Comparison of ENCODE assay signal across 26 cellular contexts in the genomic region with DNA sequence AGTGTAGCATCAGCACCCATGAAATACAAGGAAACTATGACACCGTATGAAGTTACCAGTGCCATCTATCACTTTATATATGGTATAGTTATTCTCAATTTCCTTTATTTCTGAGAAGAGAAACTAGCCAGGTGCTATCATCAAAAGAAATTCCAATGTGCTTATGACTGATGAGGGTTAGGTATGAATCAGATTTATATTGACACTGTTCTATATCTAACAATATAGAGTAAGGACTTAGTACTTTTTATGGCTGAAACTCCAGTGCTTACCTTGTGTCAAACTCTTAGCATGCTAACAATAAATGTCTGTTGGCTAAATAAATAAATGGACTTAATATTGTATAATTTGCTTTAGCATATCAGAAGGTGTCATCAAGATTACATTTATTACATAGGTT. TPM values are rescaled to one million over a fixed set of nuclear protein-coding genes. Genes with fewer than 3 reads are reported as not detected.
DNase-seq lines count a peak whose midpoint lies in the region; ATAC-seq, FAIRE-seq and TF ChIP-seq lines count a peak whose summit lies in the region.
"Had no signal": no experiment of that assay in that cellular context is flagged by ENCODE, and none has a peak within 500 bp of the region (broad histone marks: within the 10 kb centered on the region; RNA-seq: fewer than 3 reads in every experiment).

No MANE protein-coding gene starts in this region.

- H3K4me1 Mint-ChIP-seq in activated CD8-positive, alpha-beta T cell treated with anti-CD3 and anti-CD28 coated beads for 36 hours (ENCODE audit: low read depth): peaks cover 29% of the 10 kb centered on the region
- H3K4me1 Mint-ChIP-seq in activated CD8-positive, alpha-beta T cell treated with anti-CD3 and anti-CD28 coated beads, Interleukin-2, amount 10 ng/mL, durations not matched to agents 7 days and 5 days (ENCODE audit: low read depth): peaks cover 21% of the 10 kb centered on the region
- H3K4me1 Mint-ChIP-seq in activated CD8-positive, alpha-beta memory T cell treated with anti-CD3 and anti-CD28 coated beads, Interleukin-2, amount 10 ng/mL, durations not matched to agents 7 days and 5 days: peaks cover 26% of the 10 kb centered on the region

- H4K20me1 ChIP-seq in PC-3 (ENCODE audit: low read length): no peaks in the 10 kb centered on the region
- H4K20me1 ChIP-seq: BLaER1 treated with 17β-estradiol and CSF1 and Interleukin-3, amounts not matched to agents 10 nM and 100 nM had no signal

- POLR2A ChIA-PET in activated CD8-positive, alpha-beta T cell treated with anti-CD3 and anti-CD28 coated beads for 36 hours (lab: Charles Lee): no interaction called here
- POLR2A ChIA-PET in activated CD8-positive, alpha-beta T cell treated with anti-CD3 and anti-CD28 coated beads, Interleukin-2, amount 10 ng/mL, durations not matched to agents 7 days and 5 days (lab: Charles Lee): no interaction called here
- POLR2A ChIA-PET in PC-3 (lab: Charles Lee; ENCODE audit: unreplicated experiment): no interaction called here

- no peaks in the 10 kb centered on the region for H3K9me2 ChIP-seq in PC-3 (replicated peaks; ENCODE audit: low read length)

- H3K4me3 Mint-ChIP-seq in activated CD8-positive, alpha-beta T cell treated with anti-CD3 and anti-CD28 coated beads for 36 hours: no peak overlapping the region
- H3K4me3 Mint-ChIP-seq in activated CD8-positive, alpha-beta T cell treated with anti-CD3 and anti-CD28 coated beads, Interleukin-2, amount 10 ng/mL, durations not matched to agents 7 days and 5 days: no peak overlapping the region
- H3K4me3 Mint-ChIP-seq in activated CD8-positive, alpha-beta memory T cell treated with anti-CD3 and anti-CD28 coated beads, Interleukin-2, amount 10 ng/mL, durations not matched to agents 7 days and 5 days: no peak overlapping the region
- H3K4me3 Mint-ChIP-seq: CD4-positive, alpha-beta T cell; CD8-positive, alpha-beta memory T cell; HFFc6 had no signal

- no peaks in the 10 kb centered on the region for H3F3A ChIP-seq in PC-3 (ENCODE audit: low read length, unreplicated experiment)

- no peak overlapping the region for H2AFZ ChIP-seq in PC-3 (ENCODE audit: low read length)

- peaks cover 12% of the 10 kb centered on the region for H3K79me2 ChIP-seq in PC-3 (ENCODE audit: low read length)

- H3K36me3 ChIP-seq in PC-3 (ENCODE audit: low read depth, low read length): peaks cover 3% of the 10 kb centered on the region; the same call in 1 of the 2 replicates
- H3K36me3 ChIP-seq: BE2C had no signal

- no peaks in the 10 kb centered on the region for H3K27me3 Mint-ChIP-seq in activated CD8-positive, alpha-beta T cell treated with anti-CD3 and anti-CD28 coated beads for 36 hours
- no peaks in the 10 kb centered on the region for H3K27me3 Mint-ChIP-seq in activated CD8-positive, alpha-beta T cell treated with anti-CD3 and anti-CD28 coated beads, Interleukin-2, amount 10 ng/mL, durations not matched to agents 7 days and 5 days (ENCODE audit: low read depth)
- no peaks in the 10 kb centered on the region for H3K27me3 Mint-ChIP-seq in activated CD8-positive, alpha-beta memory T cell treated with anti-CD3 and anti-CD28 coated beads, Interleukin-2, amount 10 ng/mL, durations not matched to agents 7 days and 5 days
- H3K27me3 Mint-ChIP-seq: CD4-positive, alpha-beta T cell; CD8-positive, alpha-beta memory T cell had no signal

- peak; percentile 66 for FAIRE-seq in D721Med (lab: Jason Lieb, UNC)
- FAIRE-seq: A549, GM12891, GM18507, H54 had no signal

- no peaks in the 10 kb centered on the region for H3K9me3 Mint-ChIP-seq in activated CD8-positive, alpha-beta T cell treated with anti-CD3 and anti-CD28 coated beads for 36 hours
- H3K9me3 Mint-ChIP-seq in activated CD8-positive, alpha-beta T cell treated with anti-CD3 and anti-CD28 coated beads, Interleukin-2, amount 10 ng/mL, durations not matched to agents 7 days and 5 days (ENCODE audit: insufficient read depth): no peaks in the 10 kb centered on the region
- no peaks in the 10 kb centered on the region for H3K9me3 Mint-ChIP-seq in activated CD8-positive, alpha-beta memory T cell treated with anti-CD3 and anti-CD28 coated beads, Interleukin-2, amount 10 ng/mL, durations not matched to agents 7 days and 5 days (ENCODE audit: low read depth)
- H3K9me3 Mint-ChIP-seq: CD14-positive monocyte; CD4-positive, alpha-beta T cell; CD8-positive, alpha-beta memory T cell; HFFc6 had no signal

- no peak overlapping the region for H3K27ac ChIP-seq in PC-3 (ENCODE audit: low read length)
- H3K27ac ChIP-seq: A549; BLaER1 treated with 17β-estradiol and CSF1 and Interleukin-3, amounts not matched to agents 10 nM and 100 nM had no signal

- no peak for DNase-seq in activated CD8-positive, alpha-beta T cell treated with anti-CD3 and anti-CD28 coated beads for 36 hours
- DNase-seq in activated CD8-positive, alpha-beta T cell treated with anti-CD3 and anti-CD28 coated beads, Interleukin-2, amount 10 ng/mL, durations not matched to agents 7 days and 5 days: no peak
- DNase-seq in D721Med (ENCODE audit: insufficient read length, low spot score): no peak
- peak; percentile 8 for DNase-seq in PC-3
- no peak for DNase-seq in left colon
- DNase-seq in activated CD8-positive, alpha-beta memory T cell treated with anti-CD3 and anti-CD28 coated beads, Interleukin-2, amount 10 ng/mL, durations not matched to agents 7 days and 5 days: no peak
- DNase-seq: 8988T; ACHN; AML-193; BE2C; CD4-positive, alpha-beta T cell; CD8-positive, alpha-beta memory T cell; DMS53; DMS79 treated with DMSO at 0.1 percent for 48 hours; GF-D8; GOT3; HFFc6 had no signal

- ATAC-seq in activated CD8-positive, alpha-beta T cell treated with anti-CD3 and anti-CD28 coated beads for 36 hours: peak; percentile 20
- ATAC-seq in activated CD8-positive, alpha-beta T cell treated with anti-CD3 and anti-CD28 coated beads, Interleukin-2, amount 10 ng/mL, durations not matched to agents 7 days and 5 days: no peak
- ATAC-seq in PC-3: peak; percentile 80
- ATAC-seq in left colon: peak; percentile 97
- no peak for ATAC-seq in activated CD8-positive, alpha-beta memory T cell treated with anti-CD3 and anti-CD28 coated beads, Interleukin-2, amount 10 ng/mL, durations not matched to agents 7 days and 5 days
- ATAC-seq in GM21447 (IDR thresholded peaks at IDR 0.05; ENCODE audit: unreplicated experiment): no peak
- no peak for ATAC-seq in HG02798 (IDR thresholded peaks at IDR 0.05; ENCODE audit: poor library complexity, unreplicated experiment)
- ATAC-seq: A549 had no signal

- no peak overlapping the region for H3K27ac Mint-ChIP-seq in activated CD8-positive, alpha-beta T cell treated with anti-CD3 and anti-CD28 coated beads for 36 hours
- H3K27ac Mint-ChIP-seq in activated CD8-positive, alpha-beta T cell treated with anti-CD3 and anti-CD28 coated beads, Interleukin-2, amount 10 ng/mL, durations not matched to agents 7 days and 5 days: no peak overlapping the region
- no peak overlapping the region for H3K27ac Mint-ChIP-seq in activated CD8-positive, alpha-beta memory T cell treated with anti-CD3 and anti-CD28 coated beads, Interleukin-2, amount 10 ng/mL, durations not matched to agents 7 days and 5 days
- H3K27ac Mint-ChIP-seq: CD4-positive, alpha-beta T cell; HFFc6 had no signal

- intact Hi-C loops in activated CD8-positive, alpha-beta T cell treated with anti-CD3 and anti-CD28 coated beads for 36 hours (cut with micrococcal nuclease): no loop called here
- intact Hi-C loops in PC-3 (cut with micrococcal nuclease) (no loop called here), left colon (cut with DNase I, micrococcal nuclease) (no loop called here)

- CTCF ChIA-PET in activated CD8-positive, alpha-beta T cell treated with anti-CD3 and anti-CD28 coated beads for 36 hours (lab: Charles Lee): interaction anchor here (1.4 kb wide), 1 partner anchor 17 kb away, joined by 4 read pairs; no protein-coding TSS in a partner anchor
- CTCF ChIA-PET in activated CD8-positive, alpha-beta T cell treated with anti-CD3 and anti-CD28 coated beads, Interleukin-2, amount 10 ng/mL, durations not matched to agents 7 days and 5 days (lab: Charles Lee): interaction anchor here (2.1 kb wide), 1 partner anchor 18 kb away, joined by 6 read pairs; no protein-coding TSS in a partner anchor
- CTCF ChIA-PET in PC-3 (lab: Charles Lee): no interaction called here
- CTCF ChIA-PET in activated CD8-positive, alpha-beta memory T cell treated with anti-CD3 and anti-CD28 coated beads, Interleukin-2, amount 10 ng/mL, durations not matched to agents 7 days and 5 days (lab: Charles Lee): interaction anchor here (0.6 to 0.9 kb wide), 2 partner anchors 277 to 1218 kb away, joined by 3 read pairs; no protein-coding TSS in a partner anchor

- BruUV-seq in PC-3 (replicated peaks; lab: Mats Ljungman, UMichigan): no TSS peak

- H3K4me3 ChIP-seq in PC-3 (ENCODE audit: low read length): no peak overlapping the region
- H3K4me3 ChIP-seq: A549; BLaER1 treated with 17β-estradiol and CSF1 and Interleukin-3, amounts not matched to agents 10 nM and 100 nM; HAP-1 had no signal

- H3K9ac ChIP-seq in PC-3 (ENCODE audit: low read length): no peak overlapping the region
- H3K9ac ChIP-seq: BLaER1 treated with 17β-estradiol and CSF1 and Interleukin-3, amounts not matched to agents 10 nM and 100 nM had no signal

- TF ChIP-seq CTCF in activated CD8-positive, alpha-beta T cell treated with anti-CD3 and anti-CD28 coated beads for 36 hours (IDR thresholded peaks at IDR 0.05): no peak
- TF ChIP-seq CTCF in D721Med (IDR thresholded peaks at IDR 0.05; ENCODE audit: insufficient read depth, missing control alignments): no peak
- no peak for TF ChIP-seq CTCF in PC-3 (conservative IDR thresholded peaks at IDR 0.05; ENCODE audit: low read depth, low read length)

- H3K4me1 ChIP-seq in PC-3 (ENCODE audit: insufficient read depth, low read length): no peaks in the 10 kb centered on the region; the same call in 1 of the 2 replicates
- H3K4me1 ChIP-seq: BE2C, HAP-1 had no signal

- H3K9me3 ChIP-seq in PC-3 (ENCODE audit: low read length): no peaks in the 10 kb centered on the region
- H3K9me3 ChIP-seq: A549; BE2C; BLaER1 treated with 17β-estradiol and CSF1 and Interleukin-3, amounts not matched to agents 10 nM and 100 nM; HAP-1 had no signal

- no peaks in the 10 kb centered on the region for H3K27me3 ChIP-seq in PC-3 (ENCODE audit: low read length)
- H3K27me3 ChIP-seq: BE2C; BLaER1 treated with 17β-estradiol and CSF1 and Interleukin-3, amounts not matched to agents 10 nM and 100 nM had no signal

- H3K36me3 Mint-ChIP-seq in activated CD8-positive, alpha-beta T cell treated with anti-CD3 and anti-CD28 coated beads for 36 hours (ENCODE audit: low read depth): peaks cover 30% of the 10 kb centered on the region
- peaks cover 41% of the 10 kb centered on the region for H3K36me3 Mint-ChIP-seq in activated CD8-positive, alpha-beta T cell treated with anti-CD3 and anti-CD28 coated beads, Interleukin-2, amount 10 ng/mL, durations not matched to agents 7 days and 5 days (ENCODE audit: low read depth)
- H3K36me3 Mint-ChIP-seq in activated CD8-positive, alpha-beta memory T cell treated with anti-CD3 and anti-CD28 coated beads, Interleukin-2, amount 10 ng/mL, durations not matched to agents 7 days and 5 days: peaks cover 32% of the 10 kb centered on the region

- no peak overlapping the region for H3K4me2 ChIP-seq in PC-3 (ENCODE audit: low read length)
- H3K4me2 ChIP-seq: A549; BLaER1 treated with 17β-estradiol and CSF1 and Interleukin-3, amounts not matched to agents 10 nM and 100 nM had no signal

RNA-seq across cellular contexts. Expression of a gene that starts 6.9 kb away (rescaled TPM):
- total RNA-seq in activated CD8-positive, alpha-beta T cell treated with anti-CD3 and anti-CD28 coated beads for 36 hours: 10 to 100 TPM; 18.9 to 20.5 TPM
- total RNA-seq in activated CD8-positive, alpha-beta T cell treated with anti-CD3 and anti-CD28 coated beads, Interleukin-2, amount 10 ng/mL, durations not matched to agents 7 days and 5 days: 10 to 100 TPM; 22.2 to 22.3 TPM
- total RNA-seq in PC-3 (2014; rRNA removed): 7.5 and 8.6 TPM in 2 replicates
- 10 to 100 TPM in 1 of 2 donors, 1 to 10 TPM in 1; 9.1 to 11.4 TPM for total RNA-seq in left colon
- total RNA-seq in activated CD8-positive, alpha-beta memory T cell treated with anti-CD3 and anti-CD28 coated beads, Interleukin-2, amount 10 ng/mL, durations not matched to agents 7 days and 5 days: 10 to 100 TPM; 20.9 to 25.3 TPM

RNA-seq across cellular contexts. Expression of a gene that starts 7.0 kb away (rescaled TPM):
- total RNA-seq in activated CD8-positive, alpha-beta T cell treated with anti-CD3 and anti-CD28 coated beads for 36 hours: 10 to 100 TPM; 81.3 to 82.2 TPM
- 100 to 1,000 TPM in 1 of 2 experiments, 10 to 100 TPM in 1; 91.3 to 103 TPM for total RNA-seq in activated CD8-positive, alpha-beta T cell treated with anti-CD3 and anti-CD28 coated beads, Interleukin-2, amount 10 ng/mL, durations not matched to agents 7 days and 5 days
- total RNA-seq in PC-3 (2014; rRNA removed): 26.0 and 53.4 TPM in 2 replicates
- 1 to 10 TPM; 3.2 to 5.8 TPM for total RNA-seq in left colon
- 100 to 1,000 TPM in 1 of 2 experiments, 10 to 100 TPM in 1; 83.9 to 101 TPM for total RNA-seq in activated CD8-positive, alpha-beta memory T cell treated with anti-CD3 and anti-CD28 coated beads, Interleukin-2, amount 10 ng/mL, durations not matched to agents 7 days and 5 days

Comparison
In these comparisons a context has a peak if more than half of its experiments do, and no peak if none do; other contexts are left out.
1. ATAC-seq: peak in activated CD8-positive, alpha-beta T cell treated with anti-CD3 and anti-CD28 coated beads for 36 hours (single experiment), PC-3 (single experiment) and left colon (single experiment); none in activated CD8-positive, alpha-beta T cell treated with anti-CD3 and anti-CD28 coated beads, Interleukin-2, amount 10 ng/mL, durations not matched to agents 7 days and 5 days (single experiment), activated CD8-positive, alpha-beta memory T cell treated with anti-CD3 and anti-CD28 coated beads, Interleukin-2, amount 10 ng/mL, durations not matched to agents 7 days and 5 days (single experiment), GM21447 (single experiment) and HG02798 (single experiment).